Comparison of ENCODE assay signal across 8 cellular contexts in the genomic region with DNA sequence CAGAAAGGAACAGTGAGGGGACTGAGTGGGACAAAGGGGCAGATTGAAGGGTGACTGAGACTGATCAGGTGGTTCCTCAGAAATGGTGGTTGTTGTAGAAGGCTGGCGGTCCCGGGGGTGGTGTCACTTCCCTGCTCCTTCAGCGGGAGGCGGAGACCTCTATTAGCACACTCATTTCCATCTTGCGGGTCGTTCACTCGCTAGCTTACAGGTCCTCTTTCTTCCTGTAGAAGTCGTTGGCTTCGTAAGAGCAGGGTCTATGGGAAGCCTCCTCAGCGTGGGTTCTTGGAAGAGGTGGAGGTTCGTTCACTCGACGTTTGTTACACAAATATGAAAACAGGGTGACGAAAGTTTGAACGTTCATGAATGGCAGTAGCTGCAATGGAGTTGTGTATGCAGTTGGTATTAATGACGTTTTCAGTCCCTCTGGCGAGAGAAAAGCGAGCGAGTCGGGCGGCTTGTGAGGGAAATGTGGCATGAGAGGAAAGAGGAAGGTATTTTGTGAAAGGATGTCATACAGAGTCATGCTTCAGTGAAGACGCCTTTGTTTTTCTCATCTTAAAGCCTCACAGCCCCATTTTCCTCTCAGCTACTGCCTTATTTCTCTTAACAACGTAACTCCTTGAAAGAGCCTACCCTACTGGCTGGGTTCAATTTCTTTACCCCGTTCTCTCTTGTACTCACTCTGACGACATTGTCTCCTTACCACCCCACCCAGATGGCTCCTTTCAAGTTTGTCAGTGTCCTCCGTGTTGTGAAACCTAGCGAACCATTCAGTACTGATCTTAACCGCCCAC. TPM values are rescaled to one million over a fixed set of nuclear protein-coding genes. Genes with fewer than 3 reads are reported as not detected.
DNase-seq lines count a peak whose midpoint lies in the region; ATAC-seq and TF ChIP-seq lines count a peak whose summit lies in the region.

No MANE protein-coding gene starts in this region.

- intact Hi-C loops in head of caudate nucleus (cut with DNase I) = no loop called here

- TF ChIP-seq POLR2A in Peyer's patch (IDR thresholded peaks at IDR 0.05) = no peak

- no peak for TF ChIP-seq CTCF in Peyer's patch (IDR thresholded peaks at IDR 0.05)

- no peaks in the 10 kb centered on the region for H3K9me3 ChIP-seq in Peyer's patch

- DNase-seq in COLO668 (lab: John Stamatoyannopoulos, UW; ENCODE audit: unreplicated experiment) (peak; percentile 24), Peyer's patch (peak; percentile 70 to 81 (median 71)), head of caudate nucleus (peak in 30 of 42 donors; percentile 8 to 58 (median 26)), pons (ENCODE audit: low spot score) (peak; percentile 24), NCI-H226 (no peak)
- peak; percentile 52 for DNase-seq in activated naive CD4-positive, alpha-beta T cell treated with Interleukin-2 at 50 U/mL for 16 hours

- H3K27ac ChIP-seq in Peyer's patch = peak overlapping the region; percentile 93 to 95 (median 94)

- no peaks in the 10 kb centered on the region for H3K4me1 ChIP-seq in Peyer's patch

- ATAC-seq in GM19351 (IDR thresholded peaks at IDR 0.05; ENCODE audit: unreplicated experiment) (peak; percentile 33), HG03520 (IDR thresholded peaks at IDR 0.05; ENCODE audit: unreplicated experiment) (peak; percentile 29)

- no peaks in the 10 kb centered on the region for H3K36me3 ChIP-seq in Peyer's patch

- no peaks in the 10 kb centered on the region for H3K27me3 ChIP-seq in Peyer's patch

- peak overlapping the region; percentile 67 to 71 (median 70) for H3K4me3 ChIP-seq in Peyer's patch

RNA-seq across cellular contexts. Expression of gene EFCAB13, which starts 0.7 kb away (rescaled TPM):
- total RNA-seq in Peyer's patch = 10 to 100 TPM in 2 of 4 donors, 1 to 10 TPM in 2; 5.9 to 39.6 (median 12.9) TPM
